Comparison of ENCODE assay signal across 15 cellular contexts in the genomic region with DNA sequence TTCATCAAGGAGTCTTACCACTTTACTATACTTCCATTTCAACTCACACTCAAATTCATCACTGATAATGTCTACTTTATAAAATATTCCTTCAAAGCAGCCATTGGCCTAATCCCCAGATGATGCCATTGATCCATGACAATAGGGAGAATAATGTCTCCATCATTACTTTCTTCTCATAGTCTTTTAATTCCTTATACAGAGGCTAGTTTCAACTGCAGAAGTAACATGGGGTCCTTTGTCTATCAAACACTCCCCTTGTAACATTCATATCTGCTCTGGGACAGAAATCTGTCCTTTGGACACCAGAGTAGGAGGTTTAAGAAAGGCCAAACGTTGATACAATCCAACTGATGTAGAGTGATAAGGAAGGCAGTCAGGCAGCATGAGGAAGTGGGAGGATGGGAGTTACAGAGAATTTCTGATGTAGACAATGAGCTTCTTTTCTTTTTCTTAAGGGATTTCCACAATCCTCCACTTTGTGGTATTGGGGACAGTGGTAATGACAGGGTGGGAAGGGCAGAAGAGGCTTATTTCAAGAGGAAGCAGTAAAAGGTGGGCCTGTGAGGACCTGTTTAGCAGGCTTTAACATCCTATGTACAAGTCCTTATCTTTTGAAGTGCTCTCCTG. TPM values are rescaled to one million over a fixed set of nuclear protein-coding genes. Genes with fewer than 3 reads are reported as not detected.
DNase-seq lines count a peak whose midpoint lies in the region; ATAC-seq and TF ChIP-seq lines count a peak whose summit lies in the region.
"Had no signal": no experiment of that assay in that cellular context is flagged by ENCODE, and none has a peak within 500 bp of the region (broad histone marks: within the 10 kb centered on the region; RNA-seq: fewer than 3 reads in every experiment).

No MANE protein-coding gene starts in this region.

- no peaks in the 10 kb centered on the region for H3K36me3 Mint-ChIP-seq in CD14-positive monocyte

- H3K4me3 ChIP-seq in mucosa of rectum (ENCODE audit: low read length in 2 of 2) = no peak overlapping the region
- H3K4me3 ChIP-seq in lower leg skin (ENCODE audit: low read depth, poor library complexity, severe bottlenecking) = no peak overlapping the region

- H3K27ac Mint-ChIP-seq in CD14-positive monocyte = peak overlapping the region; percentile 93 to 100 (median 98)

- peak; percentile 5; the same call in 1 of the 2 replicates for TF ChIP-seq POLR2A in Raji (IDR thresholded peaks at IDR 0.05; ENCODE audit: insufficient read depth, low read depth, low read length)
- no peak for TF ChIP-seq POLR2A in lower leg skin (IDR thresholded peaks at IDR 0.05)

- H3K36me3 ChIP-seq in mucosa of rectum (ENCODE audit: control insufficient read depth in 2 of 2, insufficient read depth in 2 of 2, low read length in 2 of 2) = no peaks in the 10 kb centered on the region

- H3K4me1 Mint-ChIP-seq in CD14-positive monocyte = peaks cover 44% of the 10 kb centered on the region

- H3K27me3 Mint-ChIP-seq in CD14-positive monocyte (ENCODE audit: low read depth in 3 of 3) = peaks cover 0 to 2% (median 0%) of the 10 kb centered on the region in 3 donors

- H3K9me3 ChIP-seq in mucosa of rectum (ENCODE audit: control insufficient read depth in 2 of 2, low read length in 2 of 2) = no peaks in the 10 kb centered on the region

- peak; percentile 2 for ATAC-seq in GM18520 (IDR thresholded peaks at IDR 0.05; ENCODE audit: unreplicated experiment)

- intact Hi-C loops in CD14-positive monocyte (cut with micrococcal nuclease) (loop anchor here (5.0 to 10.0 kb wide), 2 partner anchors 44 to 116 kb away; a partner anchor contains a TSS), lower leg skin (cut with DNase I; ENCODE audit: low total_unique reads) (no loop called here)

- no peaks in the 10 kb centered on the region for H3K4me1 ChIP-seq in mucosa of rectum (ENCODE audit: control insufficient read depth in 2 of 2, insufficient read depth in 2 of 2, low read length in 2 of 2)

- peaks cover 0 to 4% (median 0%) of the 10 kb centered on the region in 7 donors for H3K9me3 Mint-ChIP-seq in CD14-positive monocyte

- H3K27ac ChIP-seq in mucosa of rectum (ENCODE audit: low read depth in 2 of 2, low read length in 2 of 2) = peak overlapping the region; percentile 38 to 81

- H3K9ac ChIP-seq in mucosa of rectum (ENCODE audit: low read depth in 1 of 2, low read length in 2 of 2) = no peak overlapping the region

- peak overlapping the region in 1 of 2 donors; percentile 67 for H3K4me3 Mint-ChIP-seq in CD14-positive monocyte

- no peak for TF ChIP-seq CTCF in CD14-positive monocyte (IDR thresholded peaks at IDR 0.05)
- TF ChIP-seq CTCF in lower leg skin (IDR thresholded peaks at IDR 0.05) = no peak

- DNase-seq in CD14-positive monocyte (ENCODE audit: low spot score) (no peak), DMS 273 treated with DMSO at 0.1 percent for 48 hours (lab: John Stamatoyannopoulos, UW) (no peak), NCI-H146 (lab: John Stamatoyannopoulos, UW) (no peak), lower leg skin (ENCODE audit: low spot score in 2 of 2) (no peak)
- no peak for DNase-seq in activated CD4-positive, alpha-beta T cell treated with anti-CD3 and anti-CD28 coated beads for 1 hour
- DNase-seq: activated CD8-positive, alpha-beta memory T cell treated with anti-CD3 and anti-CD28 coated beads, Interleukin-2, amount 50 U/mL, for 4 hours; C1 segment of cervical spinal cord; effector CD8-positive, alpha-beta T cell; NCI-H69 had no signal

- peaks cover 0 to 10% of the 10 kb centered on the region in 2 donors for H3K27me3 ChIP-seq in mucosa of rectum (ENCODE audit: control insufficient read depth in 2 of 2, insufficient read depth in 2 of 2, low read length in 2 of 2)

- 15 to 19% methylated on average over 1 of the region's 1 CpG for WGBS in lower leg skin, 2 donors

RNA-seq across cellular contexts. Expression of a gene that starts 18.9 kb away (rescaled TPM):
- polyA plus RNA-seq in CD14-positive monocyte = 1 to 10 TPM; 2.8 to 9.1 TPM
- total RNA-seq in lower leg skin = 10 to 100 TPM in 3 of 4 donors, 1 to 10 TPM in 1; 4.3 to 47.9 (median 13.4) TPM
- total RNA-seq: glomerular endothelial cell, lung microvascular endothelial cell, pulmonary artery endothelial cell had no signal

RNA-seq across cellular contexts. Expression of a gene that starts 45.1 kb away (rescaled TPM):
- polyA plus RNA-seq in CD14-positive monocyte = 100 to 1,000 TPM; 578 to 796 TPM
- 100 to 1,000 TPM in 2 of 4 donors, 10 to 100 TPM in 2; 57.1 to 127 (median 96.8) TPM for total RNA-seq in lower leg skin

RNA-seq across cellular contexts. Expression of a gene that starts 47.5 kb away (rescaled TPM):
- polyA plus RNA-seq in CD14-positive monocyte = 100 to 1,000 TPM; 569 to 682 TPM
- 10 to 100 TPM; 48.1 to 84.0 (median 63.3) TPM for total RNA-seq in lower leg skin

RNA-seq across cellular contexts. Expression of a gene that starts 59.9 kb away (rescaled TPM):
- polyA plus RNA-seq in CD14-positive monocyte = 10 to 100 TPM in 1 of 2 donors, 1 to 10 TPM in 1; 9.6 to 21.7 TPM
- total RNA-seq in lower leg skin = 100 to 1,000 TPM in 3 of 4 donors, 10 to 100 TPM in 1; 97.5 to 130 (median 119) TPM
